ENCODE assay signal across 11 cellular contexts in genomic region chr3:77825045-77825827, GRCh38.
A peak's percentile ranks its signal among the peaks of the same experiment; 100 is the strongest.
DNase-seq lines count a peak whose midpoint lies in the region; ATAC-seq, FAIRE-seq and TF ChIP-seq lines count a peak whose summit lies in the region.
"Had no signal": no experiment of that assay in that cellular context is flagged by ENCODE, and none has a peak within 500 bp of the region (broad histone marks: within the 10 kb centered on the region; RNA-seq: fewer than 3 reads in every experiment).

No MANE protein-coding gene starts in this region.

- no peak overlapping the region for H2AFZ ChIP-seq in HepG2 (ENCODE audit: low read length)

- peak overlapping the region; percentile 65 for H3K27ac ChIP-seq in epithelial cell of prostate
- no peak overlapping the region for H3K27ac ChIP-seq in HepG2 (ENCODE audit: extremely low read length, insufficient read depth, low read length)

- H3K27me3 ChIP-seq in Caco-2 (replicated peaks; ENCODE audit: control insufficient read depth, insufficient read depth, low read length) (no peaks in the 10 kb centered on the region), HepG2 (ENCODE audit: control insufficient read depth in 1 of 2, insufficient read depth in 2 of 2, low read length in 2 of 2) (no peaks in the 10 kb centered on the region)

- no peak for TF ChIP-seq POLR2A in HepG2 (IDR thresholded peaks at IDR 0.05; ENCODE audit: insufficient read depth in 1 of 2, low read depth in 2 of 2, low read length in 2 of 2)

- H3K79me2 ChIP-seq in HepG2 (ENCODE audit: insufficient read depth, low read length), result no peaks in the 10 kb centered on the region

- TF ChIP-seq RAD21 in HepG2 (CRISPR knock-in tag; IDR thresholded peaks at IDR 0.05), result no peak

- POLR2A ChIA-PET in Caco-2 (lab: Charles Lee), result no interaction called here
- POLR2A ChIA-PET in HepG2 (lab: Yijun Ruan, JAX), result no interaction called here

- H4K20me1 ChIP-seq in HepG2 (ENCODE audit: insufficient read depth, low read length), result no peaks in the 10 kb centered on the region

- BruUV-seq in Caco-2 (replicated peaks; lab: Mats Ljungman, UMichigan), result no TSS peak
- no TSS peak for BruUV-seq in HepG2 (replicated peaks; lab: Mats Ljungman, UMichigan)

- H3K9ac ChIP-seq in HepG2 (ENCODE audit: insufficient read depth, low read depth, low read length), result no peak overlapping the region

- FAIRE-seq in HepG2 (lab: Jason Lieb, UNC), result no peak

- no peak overlapping the region for H3K4me2 ChIP-seq in HepG2 (ENCODE audit: low read depth, low read length)

- no peak for TF ChIP-seq CTCF in Caco-2 (IDR thresholded peaks at IDR 0.05; ENCODE audit: insufficient read depth in 1 of 2, low read depth in 1 of 2, low read length in 1 of 2, severe bottlenecking in 1 of 2, unreplicated experiment in 1 of 2)
- no peak for TF ChIP-seq CTCF in omental fat pad (IDR thresholded peaks at IDR 0.05)
- TF ChIP-seq CTCF in HepG2 (CRISPR knock-in tag; IDR thresholded peaks at IDR 0.05), result no peak

- H3K4me3 ChIP-seq in Caco-2 (ENCODE audit: low read depth, low read length), result no peak overlapping the region
- no peak overlapping the region for H3K4me3 ChIP-seq in HepG2 (replicated peaks in 1 of 3; ENCODE audit: insufficient read depth in 1 of 3, low read depth in 2 of 3, low read length in 3 of 3)

- DNase-seq in Caco-2 (peak; percentile 1 to 32), NCI-H69 (lab: John Stamatoyannopoulos, UW) (peak; percentile 87), epithelial cell of prostate (ENCODE audit: low read depth, low spot score) (peak; percentile 96), omental fat pad (ENCODE audit: low spot score) (no peak), HepG2 (ENCODE audit: low spot score) (no peak), GOT3 (lab: John Stamatoyannopoulos, UW) (no peak), T-helper 2 cell (no peak)
- DNase-seq: DMS 273 treated with DMSO at 0.1 percent for 48 hours, naive B cell, NCI-H1105 had no signal

- H3K9me3 ChIP-seq in Caco-2, result no peaks in the 10 kb centered on the region
- no peaks in the 10 kb centered on the region for H3K9me3 ChIP-seq in HepG2 (ENCODE audit: low read length)

- no peaks in the 10 kb centered on the region for H3K4me1 Mint-ChIP-seq in Caco-2 (ENCODE audit: low read depth, unreplicated experiment)
- H3K4me1 Mint-ChIP-seq: naive B cell had no signal

- no peaks in the 10 kb centered on the region for H3K27me3 Mint-ChIP-seq in Caco-2 (ENCODE audit: insufficient read depth, unreplicated experiment)
- H3K27me3 Mint-ChIP-seq: naive B cell had no signal

- CTCF ChIA-PET in Caco-2 (lab: Charles Lee), result no interaction called here
- CTCF ChIA-PET in HepG2 (lab: Yijun Ruan, JAX; ENCODE audit: low intra/inter-chr PET ratio, low total read pairs), result no interaction called here

- no peaks in the 10 kb centered on the region for H3K36me3 Mint-ChIP-seq in Caco-2 (ENCODE audit: insufficient read depth, unreplicated experiment)
- H3K36me3 Mint-ChIP-seq: naive B cell had no signal

- 17% methylated on average over 2 of the region's 2 CpGs for WGBS in HepG2 (ENCODE audit: low lambda C conversion rate)

- ATAC-seq in omental fat pad (ENCODE audit: low FRiP score) (peak; percentile 66), HepG2 (no peak), GM19397 (IDR thresholded peaks at IDR 0.05; ENCODE audit: unreplicated experiment) (no peak)

- H3K27ac Mint-ChIP-seq in Caco-2 (ENCODE audit: unreplicated experiment), result no peak overlapping the region
- H3K27ac Mint-ChIP-seq: naive B cell had no signal

- no peaks in the 10 kb centered on the region for H3K4me1 ChIP-seq in Caco-2
- no peaks in the 10 kb centered on the region for H3K4me1 ChIP-seq in HepG2 (ENCODE audit: insufficient read depth, low read length)

- intact Hi-C loops in Caco-2 (cut with micrococcal nuclease; ENCODE audit: unreplicated experiment) (no loop called here), HepG2 (cut with micrococcal nuclease; ENCODE audit: unreplicated experiment) (no loop called here)

- no peak overlapping the region for H3K4me3 Mint-ChIP-seq in Caco-2 (ENCODE audit: unreplicated experiment)
- H3K4me3 Mint-ChIP-seq: naive B cell had no signal

- in situ Hi-C loops in HepG2 (cut with HindIII; ENCODE audit: extremely low pct_ligation_motif_present, low pct_unique_long_range_greater_than_20kb), result no loop called here

- TF ChIP-seq EP300 in HepG2 (IDR thresholded peaks at IDR 0.05; ENCODE audit: low read depth in 2 of 2, low read length in 2 of 2) (no peak), HepG2 (CRISPR knock-in tag; IDR thresholded peaks at IDR 0.05; ENCODE audit: borderline replicate concordance) (no peak)

- H3K36me3 ChIP-seq in Caco-2 (ENCODE audit: control insufficient read depth, insufficient read depth, low read length), result no peaks in the 10 kb centered on the region
- no peaks in the 10 kb centered on the region for H3K36me3 ChIP-seq in HepG2 (replicated peaks in 1 of 2; ENCODE audit: control insufficient read depth in 1 of 2, insufficient read depth in 2 of 2, low read length in 2 of 2)

- H3K9me3 Mint-ChIP-seq in Caco-2 (ENCODE audit: unreplicated experiment), result no peaks in the 10 kb centered on the region

TF ChIP-seq in HepG2, 621 proteins besides CTCF, POLR2A, EP300 and RAD21:
- TF ChIP-seq ZNF883 (CRISPR knock-in tag; IDR thresholded peaks at IDR 0.05; ENCODE audit: not compliant biosample characterization) (no peak), ZNF496 (CRISPR knock-in tag; IDR thresholded peaks at IDR 0.05; ENCODE audit: insufficient replicate concordance) (no peak), SRY (CRISPR knock-in tag; IDR thresholded peaks at IDR 0.05) (no peak), SRSF4 (IDR thresholded peaks at IDR 0.05; ENCODE audit: low read depth, low read length, poor library complexity, severe bottlenecking) (no peak), ZSCAN12 (CRISPR knock-in tag; IDR thresholded peaks at IDR 0.05) (no peak), TSC22D2 (CRISPR knock-in tag; IDR thresholded peaks at IDR 0.05; ENCODE audit: borderline replicate concordance) (no peak), ZHX1 (CRISPR knock-in tag; IDR thresholded peaks at IDR 0.05; ENCODE audit: low read depth) (no peak), MED1 (CRISPR knock-in tag; IDR thresholded peaks at IDR 0.05) (no peak), ZFP36L1 (CRISPR knock-in tag; IDR thresholded peaks at IDR 0.05) (no peak), DDIT3 (CRISPR knock-in tag; IDR thresholded peaks at IDR 0.05) (no peak), HOXA7 (CRISPR knock-in tag; IDR thresholded peaks at IDR 0.05) (no peak), POGZ (CRISPR knock-in tag; IDR thresholded peaks at IDR 0.05) (no peak), TMF1 (CRISPR knock-in tag; IDR thresholded peaks at IDR 0.05; ENCODE audit: low read depth) (no peak), NFKB2 (CRISPR knock-in tag; IDR thresholded peaks at IDR 0.05; ENCODE audit: borderline replicate concordance) (no peak), TOPORS (CRISPR knock-in tag; IDR thresholded peaks at IDR 0.05) (no peak), SUZ12 (IDR thresholded peaks at IDR 0.05; ENCODE audit: low read depth, low read length) (no peak)

Comparison
In these comparisons a context has a peak if more than half of its experiments do, and no peak if none do; other contexts are left out.
1. DNase-seq: peak in Caco-2 (2 of 2), NCI-H69 (single experiment) and epithelial cell of prostate (single experiment); none in omental fat pad (single experiment), HepG2 (single experiment), GOT3 (single experiment) and T-helper 2 cell (0 of 5).